Comparison of ENCODE assay signal across 7 cellular contexts in genomic region chr1:83479591-83480239, GRCh38.
DNase-seq lines count a peak whose midpoint lies in the region; ATAC-seq, FAIRE-seq and TF ChIP-seq lines count a peak whose summit lies in the region.
"Not testable (repeated sequence)": the region's sequence is repeated elsewhere in the genome, so short reads cannot be mapped to it uniquely, and the experiment has no call there.

No MANE protein-coding gene starts in this region.

- H3K9me3 Mint-ChIP-seq in activated CD4-positive, alpha-beta T cell treated with anti-CD3 and anti-CD28 coated beads for 36 hours (ENCODE audit: low read depth) = not testable (repeated sequence)

- not testable (repeated sequence) for TF ChIP-seq POLR2A in H54 (IDR thresholded peaks at IDR 0.05; ENCODE audit: low read depth, low read length)

- peak; percentile 53 for FAIRE-seq in H54 (lab: Jason Lieb, UNC)

- not testable (repeated sequence) for H3K27me3 Mint-ChIP-seq in activated CD4-positive, alpha-beta T cell treated with anti-CD3 and anti-CD28 coated beads for 36 hours

- H3K4me3 Mint-ChIP-seq in activated CD4-positive, alpha-beta T cell treated with anti-CD3 and anti-CD28 coated beads for 36 hours = not testable (repeated sequence)

- POLR2A ChIA-PET in activated CD4-positive, alpha-beta T cell treated with anti-CD3 and anti-CD28 coated beads for 36 hours (lab: Charles Lee) = not testable (repeated sequence)

- peaks cover 16% of the 10 kb centered on the region for H3K4me1 Mint-ChIP-seq in activated CD4-positive, alpha-beta T cell treated with anti-CD3 and anti-CD28 coated beads for 36 hours

- ATAC-seq in GM18858 (IDR thresholded peaks at IDR 0.05; ENCODE audit: unreplicated experiment) = peak; percentile 72
- ATAC-seq in GM19397 (IDR thresholded peaks at IDR 0.05; ENCODE audit: unreplicated experiment) = peak; percentile 56
- peak; percentile 50 for ATAC-seq in HG02943 (IDR thresholded peaks at IDR 0.05; ENCODE audit: low read depth, unreplicated experiment)
- ATAC-seq in HG03280 (IDR thresholded peaks at IDR 0.05; ENCODE audit: unreplicated experiment) = peak; percentile 53
- not testable (repeated sequence) for ATAC-seq in activated CD4-positive, alpha-beta T cell treated with anti-CD3 and anti-CD28 coated beads for 36 hours

- not testable (repeated sequence) for DNase-seq in H54 (ENCODE audit: insufficient read length, low spot score); activated CD4-positive, alpha-beta T cell treated with anti-CD3 and anti-CD28 coated beads for 36 hours
- peak; percentile 48 for DNase-seq in NCI-H1105 treated with DMSO at 0.1 percent for 48 hours (lab: John Stamatoyannopoulos, UW)

- CTCF ChIA-PET in activated CD4-positive, alpha-beta T cell treated with anti-CD3 and anti-CD28 coated beads for 36 hours (lab: Charles Lee) = not testable (repeated sequence)

- peak overlapping the region; percentile 52 for H3K27ac Mint-ChIP-seq in activated CD4-positive, alpha-beta T cell treated with anti-CD3 and anti-CD28 coated beads for 36 hours

- H3K36me3 Mint-ChIP-seq in activated CD4-positive, alpha-beta T cell treated with anti-CD3 and anti-CD28 coated beads for 36 hours (ENCODE audit: low read depth) = not testable (repeated sequence)

- intact Hi-C loops in activated CD4-positive, alpha-beta T cell treated with anti-CD3 and anti-CD28 coated beads for 36 hours (cut with DNase I, micrococcal nuclease) = not testable (repeated sequence)
